8 cellular contexts compared by ENCODE assay signal in genomic region chr6:33427585-33428218, GRCh38. TPM values are rescaled to one million over a fixed set of nuclear protein-coding genes. Genes with fewer than 3 reads are reported as not detected.
DNase-seq lines count a peak whose midpoint lies in the region; ATAC-seq and TF ChIP-seq lines count a peak whose summit lies in the region.

No MANE protein-coding gene starts in this region.

- TF ChIP-seq CTCF in Calu3 (IDR thresholded peaks at IDR 0.05; ENCODE audit: unreplicated experiment): no peak

- no TSS peak for BruUV-seq in Calu3 (replicated peaks; lab: Mats Ljungman, UMichigan)

- no peaks in the 10 kb centered on the region for H3K9me3 Mint-ChIP-seq in Calu3 (ENCODE audit: low read depth, unreplicated experiment)

- peak overlapping the region; percentile 42 for H3K27ac Mint-ChIP-seq in Calu3 (ENCODE audit: unreplicated experiment)

- CTCF ChIA-PET in Calu3 (lab: Charles Lee): no interaction called here

- H3K4me1 ChIP-seq in muscle layer of duodenum (ENCODE audit: control insufficient read depth in 1 of 2, insufficient read depth in 2 of 2, low read length in 2 of 2): peaks cover 34 to 66% of the 10 kb centered on the region in 2 donors

- H3K27ac ChIP-seq in KOPT-K1 (ENCODE audit: low read depth, low read length, poor library complexity, severe bottlenecking) (peak overlapping the region; percentile 48), epithelial cell of prostate (peak overlapping the region; percentile 69), muscle layer of duodenum (ENCODE audit: low read length) (no peak overlapping the region), temporal lobe (ENCODE audit: low read depth, low read length) (peak overlapping the region; percentile 88)

- peaks cover 11% of the 10 kb centered on the region for H3K27me3 Mint-ChIP-seq in Calu3 (ENCODE audit: unreplicated experiment)

- peak overlapping the region; percentile 59 to 75 for H3K4me3 ChIP-seq in muscle layer of duodenum (ENCODE audit: low read depth in 1 of 2, low read length in 2 of 2)

- H3K4me1 Mint-ChIP-seq in Calu3 (ENCODE audit: low read depth, unreplicated experiment): peaks cover 49% of the 10 kb centered on the region

- peaks cover 47% of the 10 kb centered on the region for H3K36me3 Mint-ChIP-seq in Calu3 (ENCODE audit: insufficient read depth, unreplicated experiment)

- intact Hi-C loops in Calu3 (cut with micrococcal nuclease; ENCODE audit: unreplicated experiment): loop anchor here (5.0 kb wide), 1 partner anchor 35 kb away; the partner anchor contains the start of gene KIFC1

- no peaks in the 10 kb centered on the region for H3K27me3 ChIP-seq in muscle layer of duodenum (ENCODE audit: low read depth, low read length)

- ATAC-seq in HG03354 (IDR thresholded peaks at IDR 0.05; ENCODE audit: poor library complexity, severe bottlenecking, unreplicated experiment) (no peak), GM19023 (IDR thresholded peaks at IDR 0.05; ENCODE audit: unreplicated experiment) (no peak)

- H3K9me3 ChIP-seq in KOPT-K1 (ENCODE audit: insufficient read depth, low read length, poor library complexity, severe bottlenecking): no peaks in the 10 kb centered on the region
- no peaks in the 10 kb centered on the region for H3K9me3 ChIP-seq in muscle layer of duodenum (ENCODE audit: control insufficient read depth in 1 of 2, low read length in 2 of 2)

- DNase-seq in Calu3 (peak; percentile 75), epithelial cell of prostate (ENCODE audit: low read depth, low spot score) (no peak)
- DNase-seq in activated CD8-positive, alpha-beta memory T cell treated with anti-CD3 and anti-CD28 coated beads, Interleukin-2, amount 50 U/mL, for 4 hours: peak; percentile 70

- peak overlapping the region; percentile 87 for H3K4me3 Mint-ChIP-seq in Calu3 (ENCODE audit: low read depth, unreplicated experiment)

- H3K36me3 ChIP-seq in KOPT-K1 (ENCODE audit: insufficient read depth, low read length) (peaks cover 12% of the 10 kb centered on the region; the same call in 1 of the 2 replicates), muscle layer of duodenum (ENCODE audit: control insufficient read depth in 1 of 2, insufficient read depth in 2 of 2, low read length in 2 of 2) (no peaks in the 10 kb centered on the region)

RNA-seq across cellular contexts. Expression of gene SYNGAP1, which starts 7.8 kb away (rescaled TPM):
- 18.8 and 24.9 TPM in 2 replicates for total RNA-seq in Calu3 (2022)
- total RNA-seq in temporal lobe: 36.4 TPM

RNA-seq across cellular contexts. Expression of gene CUTA, which starts 9.8 kb away (rescaled TPM):
- 170 and 172 TPM in 2 replicates for total RNA-seq in Calu3 (2022)
- total RNA-seq in temporal lobe: 64.9 TPM

RNA-seq across cellular contexts. Expression of gene PHF1, which starts 16.9 kb away (rescaled TPM):
- 62.4 and 68.3 TPM in 2 replicates for total RNA-seq in Calu3 (2022)
- total RNA-seq in temporal lobe: 17.7 TPM

RNA-seq across cellular contexts. Expression of gene ZBTB9, which starts 26.7 kb away (rescaled TPM):
- total RNA-seq in Calu3 (2022) (18.1 and 20.0 TPM in 2 replicates), temporal lobe (5.9 TPM)

RNA-seq across cellular contexts. Expression of gene KIFC1, which starts 36.1 kb away (rescaled TPM):
- 105 and 140 TPM in 2 replicates for total RNA-seq in Calu3 (2022)
- 1.7 TPM for total RNA-seq in temporal lobe
